In genomic region chr18:51151568-51152511, GRCh38 we compare ENCODE assay signal across 8 cellular contexts. TPM values are rescaled to one million over a fixed set of nuclear protein-coding genes. Genes with fewer than 3 reads are reported as not detected.
DNase-seq lines count a peak whose midpoint lies in the region; ATAC-seq and TF ChIP-seq lines count a peak whose summit lies in the region.

No MANE protein-coding gene starts in this region.

- H3K27ac Mint-ChIP-seq in activated T-helper 1 cell treated with anti-CD3 and anti-CD28 coated beads, Interleukin-12 subunit alpha, Interleukin-12 subunit beta, Interleukin-2, Interleukin-4 antibody, amounts not matched to agents 30 ng/mL and 10 ng/mL and 1 ng/mL, durations not matched to agents 14 hours and 24 hours and 36 hours = peak overlapping the region; percentile 95

- H3K9me3 Mint-ChIP-seq in activated T-helper 1 cell treated with anti-CD3 and anti-CD28 coated beads, Interleukin-12 subunit alpha, Interleukin-12 subunit beta, Interleukin-2, Interleukin-4 antibody, amounts not matched to agents 30 ng/mL and 10 ng/mL and 1 ng/mL, durations not matched to agents 14 hours and 24 hours and 36 hours = no peaks in the 10 kb centered on the region

- H3K4me3 ChIP-seq in uterus = no peak overlapping the region

- H3K36me3 Mint-ChIP-seq in activated T-helper 1 cell treated with anti-CD3 and anti-CD28 coated beads, Interleukin-12 subunit alpha, Interleukin-12 subunit beta, Interleukin-2, Interleukin-4 antibody, amounts not matched to agents 30 ng/mL and 10 ng/mL and 1 ng/mL, durations not matched to agents 14 hours and 24 hours and 36 hours (ENCODE audit: low read depth) = peaks cover 4% of the 10 kb centered on the region

- TF ChIP-seq CTCF in uterus (IDR thresholded peaks at IDR 0.05) = no peak

- no peaks in the 10 kb centered on the region for H3K27me3 ChIP-seq in uterus

- H3K9me3 ChIP-seq in uterus = no peaks in the 10 kb centered on the region

- intact Hi-C loops in activated T-helper 1 cell treated with anti-CD3 and anti-CD28 coated beads, Interleukin-12 subunit alpha, Interleukin-12 subunit beta, Interleukin-2, Interleukin-4 antibody, amounts not matched to agents 30 ng/mL and 10 ng/mL and 1 ng/mL, durations not matched to agents 14 hours and 24 hours and 36 hours (cut with micrococcal nuclease) = loop anchor here (1.0 to 5.0 kb wide), 7 partner anchors 19 to 275 kb away; partner anchors contain the start of genes ELAC1, ME2 and SMAD4
- intact Hi-C loops in uterus (cut with DNase I; ENCODE audit: low total_unique reads) = no loop called here

- in situ Hi-C loops in KBM-7 (cut with MboI; ENCODE audit: low pct_unique_long_range_greater_than_20kb, low sequenced_read_pairs) = no loop called here

- H3K27ac ChIP-seq in uterus = no peak overlapping the region

- no peak for TF ChIP-seq POLR2A in uterus (IDR thresholded peaks at IDR 0.05)

- peak; percentile 33 for ATAC-seq in GM19035 (IDR thresholded peaks at IDR 0.05; ENCODE audit: unreplicated experiment)

- no peaks in the 10 kb centered on the region for H3K4me1 ChIP-seq in uterus

- peaks cover 48% of the 10 kb centered on the region for H3K4me1 Mint-ChIP-seq in activated T-helper 1 cell treated with anti-CD3 and anti-CD28 coated beads, Interleukin-12 subunit alpha, Interleukin-12 subunit beta, Interleukin-2, Interleukin-4 antibody, amounts not matched to agents 30 ng/mL and 10 ng/mL and 1 ng/mL, durations not matched to agents 14 hours and 24 hours and 36 hours (ENCODE audit: low read depth)

- no peaks in the 10 kb centered on the region for H3K27me3 Mint-ChIP-seq in activated T-helper 1 cell treated with anti-CD3 and anti-CD28 coated beads, Interleukin-12 subunit alpha, Interleukin-12 subunit beta, Interleukin-2, Interleukin-4 antibody, amounts not matched to agents 30 ng/mL and 10 ng/mL and 1 ng/mL, durations not matched to agents 14 hours and 24 hours and 36 hours (ENCODE audit: insufficient read depth)

- DNase-seq in KBM-7 = peak; percentile 24
- DNase-seq in activated T-helper 1 cell treated with anti-CD3 and anti-CD28 coated beads, Interleukin-12 subunit alpha, Interleukin-12 subunit beta, Interleukin-2, Interleukin-4 antibody, amounts not matched to agents 30 ng/mL and 10 ng/mL and 1 ng/mL, durations not matched to agents 14 hours and 24 hours and 36 hours (ENCODE audit: low spot score) = peak; percentile 39
- peak; percentile 64 to 84 for DNase-seq in stimulated activated CD4-positive, alpha-beta T cell treated with anti-CD3 and anti-CD28 coated beads, Interleukin-1b, Interleukin-23, amount 100 ng/mL, for 4 hours (ENCODE audit: low read depth in 2 of 2)
- no peak for DNase-seq in uterus
- DNase-seq in GM19238 (ENCODE audit: insufficient read length, low spot score) = no peak
- DNase-seq in NCI-H146 (lab: John Stamatoyannopoulos, UW) = no peak
- no peak for DNase-seq in SW 1271 (lab: John Stamatoyannopoulos, UW)

- H3K36me3 ChIP-seq in uterus = no peaks in the 10 kb centered on the region

- peak overlapping the region; percentile 55 for H3K4me3 Mint-ChIP-seq in activated T-helper 1 cell treated with anti-CD3 and anti-CD28 coated beads, Interleukin-12 subunit alpha, Interleukin-12 subunit beta, Interleukin-2, Interleukin-4 antibody, amounts not matched to agents 30 ng/mL and 10 ng/mL and 1 ng/mL, durations not matched to agents 14 hours and 24 hours and 36 hours

RNA-seq across cellular contexts. Expression of gene MEX3C, which starts 45.6 kb away (rescaled TPM):
- 67.6 and 68.0 TPM in 2 replicates for total RNA-seq in activated T-helper 1 cell treated with anti-CD3 and anti-CD28 coated beads, Interleukin-12 subunit alpha, Interleukin-12 subunit beta, Interleukin-2, Interleukin-4 antibody, amounts not matched to agents 30 ng/mL and 10 ng/mL and 1 ng/mL, durations not matched to agents 14 hours and 24 hours and 36 hours
- total RNA-seq in uterus = 10 to 100 TPM; 20.7 to 69.4 (median 40.7) TPM

Comparison
In these comparisons a context has a peak if more than half of its experiments do, and no peak if none do; other contexts are left out.
1. DNase-seq: peak in KBM-7 (single experiment), activated T-helper 1 cell treated with anti-CD3 and anti-CD28 coated beads, Interleukin-12 subunit alpha, Interleukin-12 subunit beta, Interleukin-2, Interleukin-4 antibody, amounts not matched to agents 30 ng/mL and 10 ng/mL and 1 ng/mL, durations not matched to agents 14 hours and 24 hours and 36 hours (single experiment) and stimulated activated CD4-positive, alpha-beta T cell treated with anti-CD3 and anti-CD28 coated beads, Interleukin-1b, Interleukin-23, amount 100 ng/mL, for 4 hours (2 of 2); none in uterus (0 of 2), GM19238 (single experiment), NCI-H146 (single experiment) and SW 1271 (0 of 2).